Comparison of ENCODE assay signal across 3 cellular contexts in the genomic region with DNA sequence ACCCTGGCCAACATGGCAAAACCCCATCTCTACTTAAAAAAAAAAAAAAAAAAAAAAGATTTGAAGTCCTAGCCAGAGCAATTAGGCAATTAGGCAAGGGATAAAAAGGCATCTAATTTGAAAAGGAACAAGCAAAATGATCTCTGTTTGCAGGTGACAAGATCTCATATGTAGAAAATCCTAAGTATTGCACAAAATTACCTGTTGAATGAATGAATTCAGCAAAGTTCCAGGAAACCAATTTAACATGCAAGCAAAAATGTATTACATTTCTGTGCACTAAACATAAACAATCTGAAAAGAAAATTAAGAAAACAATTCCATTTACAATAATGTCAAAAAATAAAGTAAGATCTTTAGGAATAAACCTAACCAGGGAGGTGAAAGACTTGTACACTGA.
TF ChIP-seq lines count a peak whose summit lies in the region.

No MANE protein-coding gene starts in this region.

TF ChIP-seq in HepG2, 621 proteins besides CTCF, POLR2A, EP300 and RAD21 (continues in another document):
- TF ChIP-seq, protein P1, sequence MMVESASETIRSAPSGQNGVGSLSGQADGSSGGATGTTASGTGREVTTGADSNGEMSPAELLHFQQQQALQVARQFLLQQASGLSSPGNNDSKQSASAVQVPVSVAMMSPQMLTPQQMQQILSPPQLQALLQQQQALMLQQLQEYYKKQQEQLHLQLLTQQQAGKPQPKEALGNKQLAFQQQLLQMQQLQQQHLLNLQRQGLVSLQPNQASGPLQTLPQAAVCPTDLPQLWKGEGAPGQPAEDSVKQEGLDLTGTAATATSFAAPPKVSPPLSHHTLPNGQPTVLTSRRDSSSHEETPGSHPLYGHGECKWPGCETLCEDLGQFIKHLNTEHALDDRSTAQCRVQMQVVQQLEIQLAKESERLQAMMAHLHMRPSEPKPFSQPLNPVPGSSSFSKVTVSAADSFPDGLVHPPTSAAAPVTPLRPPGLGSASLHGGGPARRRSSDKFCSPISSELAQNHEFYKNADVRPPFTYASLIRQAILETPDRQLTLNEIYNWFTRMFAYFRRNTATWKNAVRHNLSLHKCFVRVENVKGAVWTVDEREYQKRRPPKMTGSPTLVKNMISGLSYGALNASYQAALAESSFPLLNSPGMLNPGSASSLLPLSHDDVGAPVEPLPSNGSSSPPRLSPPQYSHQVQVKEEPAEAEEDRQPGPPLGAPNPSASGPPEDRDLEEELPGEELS (CRISPR knock-in tag; IDR thresholded peaks at IDR 0.05): no peak
- TF ChIP-seq, protein P2, sequence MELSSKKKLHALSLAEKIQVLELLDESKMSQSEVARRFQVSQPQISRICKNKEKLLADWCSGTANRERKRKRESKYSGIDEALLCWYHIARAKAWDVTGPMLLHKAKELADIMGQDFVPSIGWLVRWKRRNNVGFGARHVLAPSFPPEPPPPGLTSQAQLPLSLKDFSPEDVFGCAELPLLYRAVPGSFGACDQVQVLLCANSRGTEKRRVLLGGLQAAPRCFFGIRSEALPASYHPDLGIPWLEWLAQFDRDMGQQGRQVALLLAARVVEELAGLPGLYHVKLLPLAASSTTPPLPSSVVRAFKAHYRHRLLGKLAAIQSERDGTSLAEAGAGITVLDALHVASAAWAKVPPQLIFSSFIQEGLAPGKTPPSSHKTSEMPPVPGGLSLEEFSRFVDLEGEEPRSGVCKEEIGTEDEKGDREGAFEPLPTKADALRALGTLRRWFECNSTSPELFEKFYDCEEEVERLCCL (CRISPR knock-in tag; IDR thresholded peaks at IDR 0.05; ENCODE audit: borderline replicate concordance): no peak
- TF ChIP-seq NAIF1 (CRISPR knock-in tag; IDR thresholded peaks at IDR 0.05; ENCODE audit: borderline replicate concordance): no peak

TF ChIP-seq in HEK293, 187 proteins besides CTCF, POLR2A, EP300 and RAD21:
- no peak for TF ChIP-seq ZNF600 (tag by site-specific recombination; IDR thresholded peaks at IDR 0.05)
- TF ChIP-seq SCRT1 (tag by site-specific recombination; IDR thresholded peaks at IDR 0.05; ENCODE audit: borderline replicate concordance): peak; percentile 52; the same call in 1 of the 2 replicates
- TF ChIP-seq SCRT2 (tag by site-specific recombination; IDR thresholded peaks at IDR 0.05): peak; percentile 92
TF ChIP-seq in HEK293: peak in this region for 2.

TF ChIP-seq in endothelial cell of umbilical vein, 7 proteins besides CTCF, POLR2A, EP300 and RAD21:
- TF ChIP-seq GATA2 (IDR thresholded peaks at IDR 0.05; ENCODE audit: insufficient read depth, insufficient read length, low read depth, low read length) (no peak), JUN (IDR thresholded peaks at IDR 0.05; ENCODE audit: borderline replicate concordance, insufficient read depth, insufficient read length, low read depth) (no peak), EZH2 (IDR thresholded peaks at IDR 0.05; ENCODE audit: borderline replicate concordance, low read depth, low read length, severe bottlenecking) (no peak), POLR2AphosphoS5 (IDR thresholded peaks at IDR 0.05; ENCODE audit: insufficient read depth, low read depth, low read length) (no peak), FOS (IDR thresholded peaks at IDR 0.05; ENCODE audit: borderline replicate concordance, insufficient read depth, low read length) (no peak), MYC (IDR thresholded peaks at IDR 0.05; ENCODE audit: low read depth, low read length) (no peak)
- TF ChIP-seq, protein P3, sequence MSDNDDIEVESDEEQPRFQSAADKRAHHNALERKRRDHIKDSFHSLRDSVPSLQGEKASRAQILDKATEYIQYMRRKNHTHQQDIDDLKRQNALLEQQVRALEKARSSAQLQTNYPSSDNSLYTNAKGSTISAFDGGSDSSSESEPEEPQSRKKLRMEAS (IDR thresholded peaks at IDR 0.05; ENCODE audit: insufficient read depth, insufficient read length): no peak
